Comparison of ENCODE assay signal across 1 cellular context in the genomic region with DNA sequence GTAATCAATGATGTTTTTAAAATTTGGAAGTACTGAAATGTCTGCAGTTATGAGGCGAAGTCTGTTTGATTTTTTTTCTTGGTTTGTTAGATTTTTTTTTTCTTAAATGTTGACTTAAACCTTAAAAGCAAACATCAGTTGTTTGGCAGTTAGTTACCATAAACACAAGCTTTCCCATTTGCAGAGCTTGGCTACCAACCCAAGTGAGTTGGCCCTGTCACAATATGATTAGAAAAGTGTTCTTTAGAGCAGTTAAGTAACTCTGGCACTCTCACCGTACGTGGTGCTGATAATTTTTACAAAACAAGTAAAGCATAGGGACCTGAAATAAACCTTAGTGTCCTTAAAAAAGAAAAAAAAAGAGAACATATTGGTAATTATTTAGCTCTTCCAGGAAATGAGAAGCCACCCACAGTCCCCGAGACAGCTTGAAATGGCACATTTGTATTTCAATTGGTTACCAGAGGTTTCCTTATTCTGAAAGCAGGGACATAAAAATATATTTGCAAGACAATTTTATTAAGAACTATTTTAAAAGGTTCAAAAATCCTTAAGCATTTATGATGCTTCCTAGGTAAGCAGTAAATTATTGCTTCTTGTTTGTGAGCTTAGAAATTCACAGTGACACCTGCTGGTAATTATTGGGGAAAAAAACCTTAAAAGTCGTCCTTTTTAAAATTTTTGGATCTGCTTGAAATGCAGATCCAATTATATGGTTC.
TF ChIP-seq lines count a peak whose summit lies in the region.

No MANE protein-coding gene starts in this region.

TF ChIP-seq in A549, 52 proteins besides CTCF, POLR2A, EP300 and RAD21:
- TF ChIP-seq, protein P1, sequence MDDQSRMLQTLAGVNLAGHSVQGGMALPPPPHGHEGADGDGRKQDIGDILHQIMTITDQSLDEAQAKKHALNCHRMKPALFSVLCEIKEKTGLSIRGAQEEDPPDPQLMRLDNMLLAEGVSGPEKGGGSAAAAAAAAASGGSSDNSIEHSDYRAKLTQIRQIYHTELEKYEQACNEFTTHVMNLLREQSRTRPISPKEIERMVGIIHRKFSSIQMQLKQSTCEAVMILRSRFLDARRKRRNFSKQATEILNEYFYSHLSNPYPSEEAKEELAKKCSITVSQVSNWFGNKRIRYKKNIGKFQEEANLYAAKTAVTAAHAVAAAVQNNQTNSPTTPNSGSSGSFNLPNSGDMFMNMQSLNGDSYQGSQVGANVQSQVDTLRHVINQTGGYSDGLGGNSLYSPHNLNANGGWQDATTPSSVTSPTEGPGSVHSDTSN (IDR thresholded peaks at IDR 0.05), result no peak
- TF ChIP-seq PHF8 (IDR thresholded peaks at IDR 0.05; ENCODE audit: borderline replicate concordance, low read depth) (no peak), SMC3 (IDR thresholded peaks at IDR 0.05) (peak; percentile 60), ESRRA (IDR thresholded peaks at IDR 0.05; ENCODE audit: borderline replicate concordance, low read length) (no peak), EHMT2 (IDR thresholded peaks at IDR 0.05; ENCODE audit: low read depth) (no peak)
TF ChIP-seq in A549: peak in this region for 1.
